In genomic region chr15:33132722-33133345, GRCh38 we compare ENCODE assay signal across 8 cellular contexts.
DNase-seq lines count a peak whose midpoint lies in the region; TF ChIP-seq lines count a peak whose summit lies in the region.

No MANE protein-coding gene starts in this region.

- intact Hi-C loops in ascending aorta (cut with DNase I), result loop anchor here (2.0 to 5.0 kb wide), 3 partner anchors 46 to 471 kb away; no protein-coding TSS in a partner anchor
- intact Hi-C loops in uterus (cut with DNase I; ENCODE audit: low total_unique reads), result no loop called here
- intact Hi-C loops in activated CD4-positive, alpha-beta T cell treated with anti-CD3 and anti-CD28 coated beads, Interleukin-2, amount 10 ng/mL, durations not matched to agents 24 days and 14 days (cut with micrococcal nuclease), result loop anchor here (1.0 to 10.0 kb wide), 2 partner anchors 47 to 138 kb away; no protein-coding TSS in a partner anchor

- H3K4me1 Mint-ChIP-seq in activated CD4-positive, alpha-beta T cell treated with anti-CD3 and anti-CD28 coated beads, Interleukin-2, amount 10 ng/mL, durations not matched to agents 24 days and 14 days, result no peaks in the 10 kb centered on the region

- DNase-seq in A172 (ENCODE audit: low spot score) (peak; percentile 54), GDM1 (lab: John Stamatoyannopoulos, UW) (peak; percentile 21), NCI-H2171 treated with DMSO at 0.1 percent for 48 hours (lab: John Stamatoyannopoulos, UW) (peak; percentile 64), ascending aorta (ENCODE audit: low spot score in 2 of 2) (no peak), islet precursor cell (peak; percentile 78), uterus (no peak), ureter (ENCODE audit: low spot score) (no peak)
- DNase-seq in activated CD4-positive, alpha-beta T cell treated with anti-CD3 and anti-CD28 coated beads, Interleukin-2, amount 10 ng/mL, durations not matched to agents 24 days and 14 days, result no peak

- H3K27me3 Mint-ChIP-seq in activated CD4-positive, alpha-beta T cell treated with anti-CD3 and anti-CD28 coated beads, Interleukin-2, amount 10 ng/mL, durations not matched to agents 24 days and 14 days, result no peaks in the 10 kb centered on the region

- no peak overlapping the region for H3K27ac Mint-ChIP-seq in activated CD4-positive, alpha-beta T cell treated with anti-CD3 and anti-CD28 coated beads, Interleukin-2, amount 10 ng/mL, durations not matched to agents 24 days and 14 days

- H3K9me3 ChIP-seq in ascending aorta (no peaks in the 10 kb centered on the region), uterus (no peaks in the 10 kb centered on the region)

- no peaks in the 10 kb centered on the region for H3K36me3 ChIP-seq in ascending aorta
- H3K36me3 ChIP-seq in uterus, result no peaks in the 10 kb centered on the region

- H3K4me3 ChIP-seq in ascending aorta, result no peak overlapping the region
- no peak overlapping the region for H3K4me3 ChIP-seq in uterus

- no peak overlapping the region for H3K27ac ChIP-seq in ascending aorta
- no peak overlapping the region for H3K27ac ChIP-seq in uterus

- peaks cover 2% of the 10 kb centered on the region for H3K9me3 Mint-ChIP-seq in activated CD4-positive, alpha-beta T cell treated with anti-CD3 and anti-CD28 coated beads, Interleukin-2, amount 10 ng/mL, durations not matched to agents 24 days and 14 days

- TF ChIP-seq POLR2A in uterus (IDR thresholded peaks at IDR 0.05), result no peak

- H3K27me3 ChIP-seq in ascending aorta (no peaks in the 10 kb centered on the region), uterus (no peaks in the 10 kb centered on the region)

- H3K4me1 ChIP-seq in ascending aorta (no peaks in the 10 kb centered on the region), uterus (no peaks in the 10 kb centered on the region)

- no peaks in the 10 kb centered on the region for H3K36me3 Mint-ChIP-seq in activated CD4-positive, alpha-beta T cell treated with anti-CD3 and anti-CD28 coated beads, Interleukin-2, amount 10 ng/mL, durations not matched to agents 24 days and 14 days (ENCODE audit: low read depth)

- no peak overlapping the region for H3K4me3 Mint-ChIP-seq in activated CD4-positive, alpha-beta T cell treated with anti-CD3 and anti-CD28 coated beads, Interleukin-2, amount 10 ng/mL, durations not matched to agents 24 days and 14 days

- TF ChIP-seq CTCF in ascending aorta (IDR thresholded peaks at IDR 0.05) (peak; percentile 33 to 60 (median 37)), uterus (IDR thresholded peaks at IDR 0.05) (peak; percentile 19 to 53 (median 43))

Comparison
In these comparisons a context has a peak if more than half of its experiments do, and no peak if none do; other contexts are left out.
1. DNase-seq: peak in A172 (single experiment), GDM1 (single experiment), NCI-H2171 treated with DMSO at 0.1 percent for 48 hours (single experiment) and islet precursor cell (single experiment); none in ascending aorta (0 of 2), uterus (0 of 2), ureter (single experiment) and activated CD4-positive, alpha-beta T cell treated with anti-CD3 and anti-CD28 coated beads, Interleukin-2, amount 10 ng/mL, durations not matched to agents 24 days and 14 days (single experiment).